In genomic region chr2:204012081-204012653, GRCh38 we compare ENCODE assay signal across 12 cellular contexts.
DNase-seq lines count a peak whose midpoint lies in the region; ATAC-seq and TF ChIP-seq lines count a peak whose summit lies in the region.
"Had no signal": no experiment of that assay in that cellular context is flagged by ENCODE, and none has a peak within 500 bp of the region (broad histone marks: within the 10 kb centered on the region; RNA-seq: fewer than 3 reads in every experiment).

No MANE protein-coding gene starts in this region.

- H3K4me3 ChIP-seq in MG63 (no peak overlapping the region), breast epithelium (no peak overlapping the region), gastrocnemius medialis (no peak overlapping the region)
- H3K4me3 ChIP-seq: BLaER1 treated with 17β-estradiol and CSF1 and Interleukin-3, amounts not matched to agents 10 nM and 100 nM; uterus had no signal

- no peak for TF ChIP-seq POLR2A in breast epithelium (IDR thresholded peaks at IDR 0.05)
- no peak for TF ChIP-seq POLR2A in gastrocnemius medialis (IDR thresholded peaks at IDR 0.05)

- H3K4me1 Mint-ChIP-seq in CD14-positive monocyte = no peaks in the 10 kb centered on the region

- H3K9me3 ChIP-seq in MG63 (no peaks in the 10 kb centered on the region), breast epithelium (no peaks in the 10 kb centered on the region), gastrocnemius medialis (no peaks in the 10 kb centered on the region)
- H3K9me3 ChIP-seq: uterus had no signal

- H3K9me3 Mint-ChIP-seq in CD14-positive monocyte = peaks cover 0 to 3% (median 2%) of the 10 kb centered on the region in 7 donors

- no peak for ATAC-seq in gastrocnemius medialis

- H3K27me3 ChIP-seq in MG63 = no peaks in the 10 kb centered on the region
- no peaks in the 10 kb centered on the region for H3K27me3 ChIP-seq in breast epithelium
- no peaks in the 10 kb centered on the region for H3K27me3 ChIP-seq in gastrocnemius medialis
- H3K27me3 ChIP-seq: BLaER1 treated with 17β-estradiol and CSF1 and Interleukin-3, amounts not matched to agents 10 nM and 100 nM; uterus had no signal

- peak overlapping the region; percentile 71; the same call in 1 of the 2 replicates for H3K27ac ChIP-seq in C4-2B
- peak overlapping the region in 1 of 2 donors; percentile 19 for H3K27ac ChIP-seq in breast epithelium
- no peak overlapping the region for H3K27ac ChIP-seq in gastrocnemius medialis
- H3K27ac ChIP-seq: BLaER1 treated with 17β-estradiol and CSF1 and Interleukin-3, amounts not matched to agents 10 nM and 100 nM; HL-60; uterus had no signal

- in situ Hi-C loops in ACHN (cut with HindIII; ENCODE audit: low pct_ligation_motif_present, low pct_unique_long_range_greater_than_20kb, low sequenced_read_pairs) = no loop called here
- in situ Hi-C loops in gastrocnemius medialis (cut with MboI; ENCODE audit: low sequenced_read_pairs in 4 of 4) = no loop called here

- peaks cover 1 to 5% (median 2%) of the 10 kb centered on the region in 3 donors for H3K27me3 Mint-ChIP-seq in CD14-positive monocyte (ENCODE audit: low read depth in 3 of 3)

- H3K4me1 ChIP-seq in breast epithelium (peaks cover 0 to 4% of the 10 kb centered on the region in 2 donors), gastrocnemius medialis (no peaks in the 10 kb centered on the region)
- H3K4me1 ChIP-seq: BLaER1 treated with 17β-estradiol and CSF1 and Interleukin-3, amounts not matched to agents 10 nM and 100 nM; uterus had no signal

- no peaks in the 10 kb centered on the region for H3K36me3 Mint-ChIP-seq in CD14-positive monocyte

- TF ChIP-seq CTCF in C4-2B (conservative IDR thresholded peaks at IDR 0.05) = no peak
- TF ChIP-seq CTCF in breast epithelium (IDR thresholded peaks at IDR 0.05) = no peak
- no peak for TF ChIP-seq CTCF in CD14-positive monocyte (IDR thresholded peaks at IDR 0.05)
- TF ChIP-seq CTCF in gastrocnemius medialis (IDR thresholded peaks at IDR 0.05 in 4 of 5, conservative IDR thresholded peaks at IDR 0.05 in 1 of 5) = no peak

- intact Hi-C loops in breast epithelium (cut with DNase I; ENCODE audit: low total_unique reads) (no loop called here), CD14-positive monocyte (cut with micrococcal nuclease) (no loop called here), gastrocnemius medialis (cut with DNase I; ENCODE audit: low total_unique reads) (no loop called here)

- peak; percentile 71 for DNase-seq in MG63
- DNase-seq in breast epithelium (ENCODE audit: low spot score in 2 of 2) = peak; percentile 55 to 76
- peak; percentile 12 for DNase-seq in middle frontal gyrus (ENCODE audit: extremely low spot score, low spot score)
- no peak for DNase-seq in ACHN
- DNase-seq in CD14-positive monocyte (ENCODE audit: low spot score) = no peak
- DNase-seq in gastrocnemius medialis = no peak
- no peak for DNase-seq in LoVo (ENCODE audit: low spot score)
- DNase-seq: NCI-H2081, uterus had no signal

- H3K27ac Mint-ChIP-seq in CD14-positive monocyte = no peak overlapping the region

- H3K36me3 ChIP-seq in MG63 (no peaks in the 10 kb centered on the region), breast epithelium (no peaks in the 10 kb centered on the region), gastrocnemius medialis (no peaks in the 10 kb centered on the region)
- H3K36me3 ChIP-seq: BLaER1 treated with 17β-estradiol and CSF1 and Interleukin-3, amounts not matched to agents 10 nM and 100 nM; uterus had no signal

- no peak overlapping the region for H3K4me3 Mint-ChIP-seq in CD14-positive monocyte

Comparison
In these comparisons a context has a peak if more than half of its experiments do, and no peak if none do; other contexts are left out.
1. DNase-seq: peak in MG63 (single experiment), breast epithelium (2 of 2) and middle frontal gyrus (single experiment); none in ACHN (single experiment), CD14-positive monocyte (single experiment), gastrocnemius medialis (0 of 2) and LoVo (single experiment).